ENCODE assay signal across 15 cellular contexts in the genomic region with DNA sequence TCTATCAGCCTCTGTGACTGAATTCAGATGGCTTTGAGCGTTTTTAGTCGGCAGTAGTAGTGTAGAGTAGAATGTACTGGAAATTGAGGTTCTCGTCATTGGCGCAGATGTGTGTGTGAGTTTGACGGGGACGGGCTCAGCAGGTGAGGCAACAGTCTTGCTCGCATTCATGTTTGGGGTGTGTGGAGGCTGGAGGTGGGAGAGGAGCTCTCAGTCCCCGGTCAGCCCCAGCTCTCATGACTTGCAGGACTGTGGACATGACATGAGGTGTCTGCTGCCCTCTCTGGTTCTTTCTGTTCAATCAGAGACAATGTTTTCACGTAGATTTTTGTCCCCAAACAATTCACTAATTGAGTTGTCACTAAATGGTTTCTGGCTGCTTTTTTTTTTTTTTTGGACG. TPM values are rescaled to one million over a fixed set of nuclear protein-coding genes. Genes with fewer than 3 reads are reported as not detected.
A peak's percentile ranks its signal among the peaks of the same experiment; 100 is the strongest.
DNase-seq lines count a peak whose midpoint lies in the region; ATAC-seq and TF ChIP-seq lines count a peak whose summit lies in the region.
"Had no signal": no experiment of that assay in that cellular context is flagged by ENCODE, and none has a peak within 500 bp of the region (broad histone marks: within the 10 kb centered on the region; RNA-seq: fewer than 3 reads in every experiment).

No MANE protein-coding gene starts in this region.

- DNase-seq in left ventricle myocardium inferior: no peak
- no peak for DNase-seq in cardiac septum (ENCODE audit: low spot score)
- peak; percentile 50 for DNase-seq in esophagus muscularis mucosa (ENCODE audit: extremely low spot score)
- DNase-seq in spleen: no peak
- DNase-seq in glomerular visceral epithelial cell (ENCODE audit: extremely low spot score): no peak
- DNase-seq: AML-193; CD8-positive, alpha-beta T cell; GOT3; H9 had no signal

- WGBS in esophagus muscularis mucosa: 70% methylated on average over 10 of the region's 10 CpGs
- WGBS in spleen, 5 donors: 76 to 83% (median 80%) methylated on average over 10 of the region's 10 CpGs

- H3K4me1 ChIP-seq in left ventricle myocardium inferior (no peaks in the 10 kb centered on the region), esophagus muscularis mucosa (no peaks in the 10 kb centered on the region), spleen (peaks cover 0 to 5% (median 0%) of the 10 kb centered on the region in 6 donors)
- H3K4me1 ChIP-seq: A549 had no signal

- H3K27me3 ChIP-seq in left ventricle myocardium inferior (ENCODE audit: low read depth): peaks cover 13% of the 10 kb centered on the region
- peaks cover 0 to 9% (median 0%) of the 10 kb centered on the region in 4 donors for H3K27me3 ChIP-seq in esophagus muscularis mucosa
- H3K27me3 ChIP-seq in spleen (replicated peaks in 1 of 7): no peaks in the 10 kb centered on the region

- no peak overlapping the region for H3K4me3 ChIP-seq in left ventricle myocardium inferior
- H3K4me3 ChIP-seq in esophagus muscularis mucosa: no peak overlapping the region
- H3K4me3 ChIP-seq in spleen: no peak overlapping the region
- H3K4me3 ChIP-seq: A549 had no signal

- no peak for TF ChIP-seq EP300 in esophagus muscularis mucosa (IDR thresholded peaks at IDR 0.05)

- no peaks in the 10 kb centered on the region for H3K9me3 ChIP-seq in left ventricle myocardium inferior (replicated peaks)
- no peaks in the 10 kb centered on the region for H3K9me3 ChIP-seq in esophagus muscularis mucosa
- H3K9me3 ChIP-seq in spleen: no peaks in the 10 kb centered on the region
- H3K9me3 ChIP-seq: A549 had no signal

- intact Hi-C loops in left ventricle myocardium inferior (cut with micrococcal nuclease): no loop called here
- intact Hi-C loops in cardiac septum (cut with DNase I): no loop called here
- intact Hi-C loops in esophagus muscularis mucosa (cut with DNase I): no loop called here
- intact Hi-C loops in spleen (cut with DNase I; ENCODE audit: low total_unique reads): no loop called here

- no peak for TF ChIP-seq CTCF in left ventricle myocardium inferior (IDR thresholded peaks at IDR 0.05; ENCODE audit: borderline replicate concordance)
- peak; percentile 28; the same call in 1 of the 2 replicates for TF ChIP-seq CTCF in VCaP (conservative IDR thresholded peaks at IDR 0.05)
- TF ChIP-seq CTCF in esophagus muscularis mucosa (IDR thresholded peaks at IDR 0.05): no peak
- TF ChIP-seq CTCF in spleen (IDR thresholded peaks at IDR 0.05 in 8 of 11, conservative IDR thresholded peaks at IDR 0.05 in 3 of 11): no peak

- H3K27ac ChIP-seq in left ventricle myocardium inferior (replicated peaks): peak overlapping the region; percentile 38
- H3K27ac ChIP-seq in VCaP: no peak overlapping the region
- no peak overlapping the region for H3K27ac ChIP-seq in esophagus muscularis mucosa (replicated peaks in 1 of 4)
- H3K27ac ChIP-seq in spleen: peak overlapping the region in 7 of 8 donors; percentile 40 to 84 (median 72)
- H3K27ac ChIP-seq: 22Rv1, A549, HL-60 had no signal

- no peak for ATAC-seq in HG03025 (IDR thresholded peaks at IDR 0.05; ENCODE audit: low FRiP score, unreplicated experiment)
- no peak for ATAC-seq in HG03442 (IDR thresholded peaks at IDR 0.05; ENCODE audit: unreplicated experiment)
- ATAC-seq: A549; CD8-positive, alpha-beta T cell had no signal

- no peak for TF ChIP-seq POLR2A in esophagus muscularis mucosa (IDR thresholded peaks at IDR 0.05; ENCODE audit: low read depth)
- TF ChIP-seq POLR2A in spleen (IDR thresholded peaks at IDR 0.05): no peak

- H3K36me3 ChIP-seq in left ventricle myocardium inferior (no peaks in the 10 kb centered on the region), esophagus muscularis mucosa (no peaks in the 10 kb centered on the region), spleen (no peaks in the 10 kb centered on the region)

RNA-seq across cellular contexts. Expression of a gene that starts 57.2 kb away (rescaled TPM):
- total RNA-seq in left ventricle myocardium inferior: 6.9 TPM
- total RNA-seq in cardiac septum: 6.6 TPM
- 10 to 100 TPM; 17.2 to 25.5 (median 23.2) TPM for total RNA-seq in esophagus muscularis mucosa
- 10 to 100 TPM; 15.1 to 32.4 (median 22.9) TPM for total RNA-seq in spleen
- polyA plus RNA-seq in spleen: 10 to 100 TPM; 10.5 to 16.0 (median 12.0) TPM

Comparison
In these comparisons a context has a peak if more than half of its experiments do, and no peak if none do; other contexts are left out.
1. H3K27ac ChIP-seq: peak in left ventricle myocardium inferior (single experiment) and spleen (7 of 8); none in VCaP (single experiment) and esophagus muscularis mucosa (0 of 4).